In the genomic region with DNA sequence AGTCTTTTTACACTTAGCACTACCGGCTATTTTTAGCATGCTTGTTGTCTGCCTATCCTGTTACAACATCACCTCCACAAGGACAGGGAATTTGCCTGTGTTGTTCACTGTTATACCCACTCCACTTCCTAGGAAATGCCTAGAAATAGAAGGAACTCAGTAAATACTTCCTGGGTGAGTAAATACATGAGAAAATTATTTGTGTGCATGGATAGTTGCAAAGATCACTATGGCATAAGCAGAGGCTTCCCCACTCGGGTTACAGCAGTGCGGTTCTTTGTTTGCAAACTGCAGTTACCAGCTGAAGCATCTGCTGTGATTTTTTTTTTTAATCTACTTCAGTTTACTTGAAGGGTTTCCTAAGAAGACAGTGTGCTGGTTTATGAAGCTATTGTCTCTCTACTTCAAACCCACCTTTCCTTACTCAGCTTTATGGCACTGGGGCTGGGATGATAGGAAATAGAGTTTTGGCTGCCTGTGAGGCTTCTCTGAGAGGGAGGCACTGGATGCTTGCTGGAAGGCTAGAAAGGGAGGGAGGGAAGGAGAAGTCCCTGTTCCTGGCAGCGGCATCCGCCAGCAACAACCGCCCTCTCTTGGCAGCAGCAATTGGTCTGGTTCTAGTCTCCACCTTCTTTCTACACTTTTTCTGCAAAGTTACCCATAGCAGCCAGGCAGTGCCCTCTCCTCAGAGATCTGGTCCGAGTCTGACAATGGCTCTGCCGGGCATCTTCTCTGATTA, we compare ENCODE assay signal across 10 cellular contexts. TPM values are rescaled to one million over a fixed set of nuclear protein-coding genes. Genes with fewer than 3 reads are reported as not detected.
DNase-seq lines count a peak whose midpoint lies in the region; ATAC-seq and TF ChIP-seq lines count a peak whose summit lies in the region.
"Had no signal": no experiment of that assay in that cellular context is flagged by ENCODE, and none has a peak within 500 bp of the region (broad histone marks: within the 10 kb centered on the region; RNA-seq: fewer than 3 reads in every experiment).

No MANE protein-coding gene starts in this region.

- no peak for TF ChIP-seq EP300 in SK-N-SH (IDR thresholded peaks at IDR 0.05; ENCODE audit: borderline replicate concordance in 1 of 2, low read depth in 1 of 2, low read length in 1 of 2)
- no peak for TF ChIP-seq EP300 in ovary (IDR thresholded peaks at IDR 0.05)

- no peak for TF ChIP-seq POLR2A in ovary (IDR thresholded peaks at IDR 0.05)

- peak; percentile 36 for DNase-seq in D341Med (ENCODE audit: low spot score)
- no peak for DNase-seq in SK-N-SH
- DNase-seq in cardiac septum (ENCODE audit: low spot score) = peak; percentile 76
- DNase-seq in ovary = peak; percentile 52 to 80 (median 63)
- no peak for DNase-seq in stimulated activated naive CD4-positive, alpha-beta T cell treated with Interleukin-2 at 50 U/mL for 16 hours (lab: John Stamatoyannopoulos, UW)
- no peak for DNase-seq in activated CD8-positive, alpha-beta memory T cell treated with anti-CD3 and anti-CD28 coated beads, Interleukin-2, amount 10 ng/mL, durations not matched to agents 7 days and 5 days
- no peak for DNase-seq in kidney glomerular epithelial cell (lab: John Stamatoyannopoulos, UW)
- no peak for DNase-seq in HuH-7 (ENCODE audit: low spot score)
- DNase-seq: NCI-H226 had no signal

- H3K27ac Mint-ChIP-seq in activated CD8-positive, alpha-beta memory T cell treated with anti-CD3 and anti-CD28 coated beads, Interleukin-2, amount 10 ng/mL, durations not matched to agents 7 days and 5 days = no peak overlapping the region

- TF ChIP-seq CTCF in SK-N-SH (IDR thresholded peaks at IDR 0.05) = no peak
- no peak for TF ChIP-seq CTCF in ovary (IDR thresholded peaks at IDR 0.05)

- H3K9ac ChIP-seq in SK-N-SH = peak overlapping the region; percentile 37; the same call in 1 of the 2 replicates

- H3K4me3 ChIP-seq in SK-N-SH (ENCODE audit: low read depth in 2 of 2, low read length in 1 of 2) (peak overlapping the region in 1 of 2 experiments; percentile 33; a peak in 3 of 4 replicates), ovary (peak overlapping the region; percentile 2)

- H3K4me1 ChIP-seq in SK-N-SH (ENCODE audit: control insufficient read depth in 1 of 2, insufficient read depth in 2 of 2, low read depth in 1 of 2, low read length in 1 of 2) (peaks cover 0 to 22% of the 10 kb centered on the region in 2 experiments), ovary (ENCODE audit: insufficient read depth) (peaks cover 3% of the 10 kb centered on the region)

- peaks cover 66% of the 10 kb centered on the region for H3K27me3 Mint-ChIP-seq in activated CD8-positive, alpha-beta memory T cell treated with anti-CD3 and anti-CD28 coated beads, Interleukin-2, amount 10 ng/mL, durations not matched to agents 7 days and 5 days

- H3K27me3 ChIP-seq in SK-N-SH (ENCODE audit: insufficient read depth) (peaks cover 10% of the 10 kb centered on the region; the same call in 1 of the 2 replicates), ovary (no peaks in the 10 kb centered on the region)

- peak overlapping the region; percentile 72 for H3K4me2 ChIP-seq in SK-N-SH

- no peaks in the 10 kb centered on the region for H4K20me1 ChIP-seq in SK-N-SH (ENCODE audit: insufficient read depth)

- no peak for ATAC-seq in activated CD8-positive, alpha-beta memory T cell treated with anti-CD3 and anti-CD28 coated beads, Interleukin-2, amount 10 ng/mL, durations not matched to agents 7 days and 5 days

- H3K9me3 ChIP-seq in SK-N-SH = no peaks in the 10 kb centered on the region
- H3K9me3 ChIP-seq in ovary = no peaks in the 10 kb centered on the region

- intact Hi-C loops in cardiac septum (cut with DNase I) = loop anchor here (2.0 to 10.0 kb wide), 2 partner anchors 143 to 219 kb away; partner anchors contain the start of gene RERG
- intact Hi-C loops in ovary (cut with DNase I) = loop anchor here (10.0 kb wide), 3 partner anchors 153 to 767 kb away; partner anchors contain the start of gene RERG (in 2 of the 4)

- no peak for TF ChIP-seq RAD21 in SK-N-SH (IDR thresholded peaks at IDR 0.05; ENCODE audit: low read length)

- H3K36me3 Mint-ChIP-seq in activated CD8-positive, alpha-beta memory T cell treated with anti-CD3 and anti-CD28 coated beads, Interleukin-2, amount 10 ng/mL, durations not matched to agents 7 days and 5 days = no peaks in the 10 kb centered on the region

- H3K4me3 Mint-ChIP-seq in activated CD8-positive, alpha-beta memory T cell treated with anti-CD3 and anti-CD28 coated beads, Interleukin-2, amount 10 ng/mL, durations not matched to agents 7 days and 5 days = no peak overlapping the region

- no peaks in the 10 kb centered on the region for H3K79me2 ChIP-seq in SK-N-SH (ENCODE audit: insufficient read depth)

- peaks cover 25% of the 10 kb centered on the region for H3F3A ChIP-seq in SK-N-SH (replicated peaks; ENCODE audit: insufficient read depth)

- H3K9me2 ChIP-seq in SK-N-SH = no peaks in the 10 kb centered on the region

- WGBS in SK-N-SH (ENCODE audit: low lambda C conversion rate) = 9% methylated on average over 8 of the region's 8 CpGs
- 5 to 11% (median 5%) methylated on average over 8 of the region's 8 CpGs for WGBS in ovary, 3 donors

- no peaks in the 10 kb centered on the region for H3K4me1 Mint-ChIP-seq in activated CD8-positive, alpha-beta memory T cell treated with anti-CD3 and anti-CD28 coated beads, Interleukin-2, amount 10 ng/mL, durations not matched to agents 7 days and 5 days

- CTCF ChIA-PET in SK-N-SH (lab: Yijun Ruan, JAX) = interaction anchor here (1.0 to 1.2 kb wide), 3 partner anchors 155 to 279 kb away, joined by 3 to 5 read pairs (median 4); partner anchors contain the start of gene RERG
- CTCF ChIA-PET in activated CD8-positive, alpha-beta memory T cell treated with anti-CD3 and anti-CD28 coated beads, Interleukin-2, amount 10 ng/mL, durations not matched to agents 7 days and 5 days (lab: Charles Lee) = interaction anchor here (1.5 kb wide), 1 partner anchor 219 kb away, joined by 3 read pairs; the partner anchor contains the start of gene RERG

- no peaks in the 10 kb centered on the region for H3K36me3 ChIP-seq in SK-N-SH (replicated peaks in 1 of 2; ENCODE audit: control insufficient read depth in 1 of 2, insufficient read depth in 2 of 2, low read length in 1 of 2)
- H3K36me3 ChIP-seq in ovary = no peaks in the 10 kb centered on the region

- H2AFZ ChIP-seq in SK-N-SH (ENCODE audit: low read depth) = peak overlapping the region; percentile 85

- no peaks in the 10 kb centered on the region for H3K9me3 Mint-ChIP-seq in activated CD8-positive, alpha-beta memory T cell treated with anti-CD3 and anti-CD28 coated beads, Interleukin-2, amount 10 ng/mL, durations not matched to agents 7 days and 5 days (ENCODE audit: low read depth)

- H3K27ac ChIP-seq in SK-N-SH (ENCODE audit: low read depth in 2 of 2, low read length in 1 of 2) (peak overlapping the region; percentile 76 to 94; a peak in 3 of 4 replicates), ovary (no peak overlapping the region)

- POLR2A ChIA-PET in SK-N-SH (lab: Yijun Ruan, JAX) = no interaction called here

TF ChIP-seq in SK-N-SH, 30 proteins besides CTCF, POLR2A, EP300 and RAD21:
- TF ChIP-seq NFIC (IDR thresholded peaks at IDR 0.05; ENCODE audit: borderline replicate concordance) = peak; percentile 27
- TF ChIP-seq, protein P1, sequence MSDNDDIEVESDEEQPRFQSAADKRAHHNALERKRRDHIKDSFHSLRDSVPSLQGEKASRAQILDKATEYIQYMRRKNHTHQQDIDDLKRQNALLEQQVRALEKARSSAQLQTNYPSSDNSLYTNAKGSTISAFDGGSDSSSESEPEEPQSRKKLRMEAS (IDR thresholded peaks at IDR 0.05; ENCODE audit: low read depth) = no peak
- TF ChIP-seq POLR2AphosphoS5 (IDR thresholded peaks at IDR 0.05; ENCODE audit: low read depth, low read length) = no peak
- 0 out of 2 replicates have a peak, but pooled peaks have one; percentile 15 for TF ChIP-seq SIN3A (IDR thresholded peaks at IDR 0.05; ENCODE audit: borderline replicate concordance, low read depth, low read length)
- TF ChIP-seq GATA2 (CRISPR knock-in tag; IDR thresholded peaks at IDR 0.05) = no peak
- TF ChIP-seq FOXJ3 (CRISPR knock-in tag; IDR thresholded peaks at IDR 0.05) = no peak

RNA-seq across cellular contexts. Expression of gene PDE6H, which starts 29.1 kb away (rescaled TPM):
- polyA plus RNA-seq in SK-N-SH (2012; rRNA removed) (not detected in 2 replicates), ovary (not detected)
- not detected in 2 replicates for polyA plus RNA-seq in SK-N-SH (2012; cell fraction: cytosol; rRNA removed)
- polyA plus RNA-seq in SK-N-SH (2012; cell fraction: nucleus; rRNA removed) = 0.10 TPM in 1 of 2 replicates, not detected in the other
- total RNA-seq in cardiac septum (not detected), ovary (not detected)
- total RNA-seq in activated CD8-positive, alpha-beta memory T cell treated with anti-CD3 and anti-CD28 coated beads, Interleukin-2, amount 10 ng/mL, durations not matched to agents 7 days and 5 days = not detected
- total RNA-seq: Daoy had no signal

RNA-seq across cellular contexts. Expression of gene ARHGDIB, which starts 40.5 kb away (rescaled TPM):
- polyA plus RNA-seq in SK-N-SH (2012; rRNA removed) (362 and 393 TPM in 2 replicates), ovary (100 to 1,000 TPM in 1 of 2 donors, 10 to 100 TPM in 1; 36.6 to 212 TPM)
- 353 and 368 TPM in 2 replicates for polyA plus RNA-seq in SK-N-SH (2012; cell fraction: cytosol; rRNA removed)
- polyA plus RNA-seq in SK-N-SH (2012; cell fraction: nucleus; rRNA removed) = 212 and 243 TPM in 2 replicates
- total RNA-seq in cardiac septum (45.1 TPM), ovary (10 to 100 TPM; 16.0 to 77.7 (median 32.4) TPM)
- total RNA-seq in activated CD8-positive, alpha-beta memory T cell treated with anti-CD3 and anti-CD28 coated beads, Interleukin-2, amount 10 ng/mL, durations not matched to agents 7 days and 5 days = 1,000 to 10,000 TPM; 1,208 to 1,284 TPM

Comparison
In these comparisons a context has a peak if more than half of its experiments do, and no peak if none do; other contexts are left out.
1. DNase-seq: peak in D341Med (single experiment), cardiac septum (single experiment) and ovary (5 of 5); none in SK-N-SH (single experiment), stimulated activated naive CD4-positive, alpha-beta T cell treated with Interleukin-2 at 50 U/mL for 16 hours (single experiment), activated CD8-positive, alpha-beta memory T cell treated with anti-CD3 and anti-CD28 coated beads, Interleukin-2, amount 10 ng/mL, durations not matched to agents 7 days and 5 days (single experiment), kidney glomerular epithelial cell (single experiment) and HuH-7 (single experiment).
2. H3K27ac ChIP-seq: peak in SK-N-SH (2 of 2); none in ovary (0 of 2).
3. RNA of gene ARHGDIB, which starts 40.5 kb away (total RNA-seq): 1,208 to 1,284 TPM in activated CD8-positive, alpha-beta memory T cell treated with anti-CD3 and anti-CD28 coated beads, Interleukin-2, amount 10 ng/mL, durations not matched to agents 7 days and 5 days; 45.1 TPM in cardiac septum (single experiment) and 16.0 to 77.7 TPM in ovary; every median in the first group is over 10 times any median in the second.